In the genomic region with DNA sequence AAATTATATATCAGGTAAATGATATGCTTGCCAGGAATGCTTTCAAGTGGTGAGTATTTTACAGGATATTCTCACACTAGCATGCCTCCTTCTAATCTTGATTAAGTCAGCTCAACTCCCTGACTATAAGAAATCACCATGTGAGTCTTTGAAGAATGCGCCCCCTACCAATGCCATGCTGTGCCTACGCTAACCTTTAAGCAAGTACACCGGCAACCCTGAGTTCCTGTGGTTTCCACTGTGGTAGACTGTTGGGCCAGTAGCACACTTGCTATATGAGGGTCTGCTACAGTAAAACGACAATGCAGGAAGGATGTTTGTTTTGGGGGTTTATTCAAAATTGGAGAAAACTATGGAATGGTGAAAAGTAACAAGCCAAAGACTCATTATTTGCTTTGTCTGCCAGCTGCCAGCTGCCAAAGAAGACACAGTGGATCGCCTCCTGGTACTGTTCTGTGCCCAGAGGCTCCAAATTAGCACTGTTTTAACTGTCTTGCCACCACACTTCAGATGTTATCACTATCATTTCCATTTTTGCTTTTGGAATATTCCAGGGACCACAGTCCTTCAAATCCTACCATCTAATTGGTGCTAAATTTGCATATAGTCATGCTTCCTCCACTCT, we compare ENCODE assay signal across 12 cellular contexts.
DNase-seq lines count a peak whose midpoint lies in the region; ATAC-seq and TF ChIP-seq lines count a peak whose summit lies in the region.
"Had no signal": no experiment of that assay in that cellular context is flagged by ENCODE, and none has a peak within 500 bp of the region (broad histone marks: within the 10 kb centered on the region; RNA-seq: fewer than 3 reads in every experiment).

No MANE protein-coding gene starts in this region.

- H3K36me3 ChIP-seq in PC-3 (ENCODE audit: low read depth, low read length) (no peaks in the 10 kb centered on the region), colonic mucosa (no peaks in the 10 kb centered on the region)
- H3K36me3 ChIP-seq: left lung had no signal

- H3K4me1 Mint-ChIP-seq in IgD-negative memory B cell, result peaks cover 24 to 58% (median 43%) of the 10 kb centered on the region in 3 donors

- no peak overlapping the region for H3K4me2 ChIP-seq in PC-3 (ENCODE audit: low read length)

- DNase-seq in NCI-H1436 (lab: John Stamatoyannopoulos, UW) (peak; percentile 8), NCI-H1436 treated with DMSO at 0.1 percent for 48 hours (lab: John Stamatoyannopoulos, UW) (no peak), UCSD-AML1 (lab: John Stamatoyannopoulos, UW; ENCODE audit: unreplicated experiment) (peak; percentile 37), renal cortical epithelial cell (ENCODE audit: low read depth) (peak; percentile 39), PC-3 (no peak), colonic mucosa (no peak)
- DNase-seq in activated effector memory CD4-positive, alpha-beta T cell treated with anti-CD3 and anti-CD28 coated beads, Interleukin-2, amount 50 U/mL, for 16 hours, result no peak
- DNase-seq: activated naive CD8-positive, alpha-beta T cell treated with anti-CD3 and anti-CD28 coated beads, Interleukin-2, amount 10 ng/mL, durations not matched to agents 7 days and 5 days; left lung; NCI-H2107 had no signal

- H3K27me3 Mint-ChIP-seq in IgD-negative memory B cell, result no peaks in the 10 kb centered on the region
- H3K27me3 Mint-ChIP-seq: activated naive CD8-positive, alpha-beta T cell treated with anti-CD3 and anti-CD28 coated beads, Interleukin-2, amount 10 ng/mL, durations not matched to agents 7 days and 5 days had no signal

- H3K27ac Mint-ChIP-seq in IgD-negative memory B cell, result peak overlapping the region in 2 of 3 donors; percentile 69 to 89
- H3K27ac Mint-ChIP-seq: activated naive CD8-positive, alpha-beta T cell treated with anti-CD3 and anti-CD28 coated beads, Interleukin-2, amount 10 ng/mL, durations not matched to agents 7 days and 5 days had no signal

- H2AFZ ChIP-seq in PC-3 (ENCODE audit: low read length), result no peak overlapping the region

- H3K27ac ChIP-seq in PC-3 (ENCODE audit: low read length), result no peak overlapping the region
- no peak overlapping the region for H3K27ac ChIP-seq in colonic mucosa
- H3K27ac ChIP-seq: left lung had no signal

- POLR2A ChIA-PET in PC-3 (lab: Charles Lee; ENCODE audit: unreplicated experiment), result no interaction called here

- H3K27me3 ChIP-seq in PC-3 (ENCODE audit: low read length) (no peaks in the 10 kb centered on the region), colonic mucosa (no peaks in the 10 kb centered on the region)
- H3K27me3 ChIP-seq: left lung had no signal

- H3K9me2 ChIP-seq in PC-3 (replicated peaks; ENCODE audit: low read length), result no peaks in the 10 kb centered on the region

- no peaks in the 10 kb centered on the region for H3K79me2 ChIP-seq in PC-3 (ENCODE audit: low read length)

- H3K36me3 Mint-ChIP-seq in IgD-negative memory B cell, result peaks cover 5% of the 10 kb centered on the region

- no peak for ATAC-seq in PC-3
- ATAC-seq: left lung, sciatic nerve had no signal

- peak overlapping the region in 3 of 4 donors; percentile 25 to 54 (median 44) for H3K4me3 Mint-ChIP-seq in IgD-negative memory B cell
- H3K4me3 Mint-ChIP-seq: activated naive CD8-positive, alpha-beta T cell treated with anti-CD3 and anti-CD28 coated beads, Interleukin-2, amount 10 ng/mL, durations not matched to agents 7 days and 5 days had no signal

- H3K4me1 ChIP-seq in PC-3 (ENCODE audit: insufficient read depth, low read length) (no peaks in the 10 kb centered on the region), colonic mucosa (no peaks in the 10 kb centered on the region)
- H3K4me1 ChIP-seq: left lung had no signal

- no TSS peak for BruUV-seq in PC-3 (replicated peaks; lab: Mats Ljungman, UMichigan)

- no peak overlapping the region for H3K9ac ChIP-seq in PC-3 (ENCODE audit: low read length)
- no peak overlapping the region for H3K9ac ChIP-seq in colonic mucosa (ENCODE audit: low read depth in 2 of 2, low read length in 2 of 2)

- no peak overlapping the region for H3K4me3 ChIP-seq in PC-3 (ENCODE audit: low read length)
- no peak overlapping the region for H3K4me3 ChIP-seq in colonic mucosa
- H3K4me3 ChIP-seq: left lung had no signal

- no peaks in the 10 kb centered on the region for H3K9me3 ChIP-seq in PC-3 (ENCODE audit: low read length)
- no peaks in the 10 kb centered on the region for H3K9me3 ChIP-seq in colonic mucosa
- H3K9me3 ChIP-seq: left lung had no signal

- H3F3A ChIP-seq in PC-3 (ENCODE audit: low read length, unreplicated experiment), result no peaks in the 10 kb centered on the region

- no peaks in the 10 kb centered on the region for H4K20me1 ChIP-seq in PC-3 (ENCODE audit: low read length)

- peaks cover 0 to 1% (median 0%) of the 10 kb centered on the region in 3 donors for H3K9me3 Mint-ChIP-seq in IgD-negative memory B cell
- H3K9me3 Mint-ChIP-seq: activated naive CD8-positive, alpha-beta T cell treated with anti-CD3 and anti-CD28 coated beads, Interleukin-2, amount 10 ng/mL, durations not matched to agents 7 days and 5 days had no signal

- intact Hi-C loops in PC-3 (cut with micrococcal nuclease) (no loop called here), colonic mucosa (cut with DNase I) (no loop called here)

- TF ChIP-seq CTCF in PC-3 (conservative IDR thresholded peaks at IDR 0.05; ENCODE audit: low read depth, low read length) (no peak; the same call in 1 of the 2 replicates), colonic mucosa (IDR thresholded peaks at IDR 0.05) (no peak)

- CTCF ChIA-PET in PC-3 (lab: Charles Lee), result no interaction called here

Comparison
In these comparisons a context has a peak if more than half of its experiments do, and no peak if none do; other contexts are left out.
1. DNase-seq: peak in NCI-H1436 (single experiment), UCSD-AML1 (single experiment) and renal cortical epithelial cell (single experiment); none in NCI-H1436 treated with DMSO at 0.1 percent for 48 hours (single experiment), activated effector memory CD4-positive, alpha-beta T cell treated with anti-CD3 and anti-CD28 coated beads, Interleukin-2, amount 50 U/mL, for 16 hours (single experiment), PC-3 (single experiment) and colonic mucosa (single experiment).